31 cellular contexts compared by ENCODE assay signal in genomic region chr16:73027655-73028220, GRCh38. TPM values are rescaled to one million over a fixed set of nuclear protein-coding genes. Genes with fewer than 3 reads are reported as not detected.
DNase-seq lines count a peak whose midpoint lies in the region; ATAC-seq and TF ChIP-seq lines count a peak whose summit lies in the region.
"Had no signal": no experiment of that assay in that cellular context is flagged by ENCODE, and none has a peak within 500 bp of the region (broad histone marks: within the 10 kb centered on the region; RNA-seq: fewer than 3 reads in every experiment).

No MANE protein-coding gene starts in this region.

- H3K36me3 ChIP-seq in hepatocyte (replicated peaks; ENCODE audit: insufficient read depth, low read depth) = no peaks in the 10 kb centered on the region
- H3K36me3 ChIP-seq in gastrocnemius medialis = no peaks in the 10 kb centered on the region
- H3K36me3 ChIP-seq in mucosa of descending colon (ENCODE audit: low read depth) = no peaks in the 10 kb centered on the region
- H3K36me3 ChIP-seq: BLaER1, neutrophil, prostate gland, stomach, thyroid gland had no signal

- TF ChIP-seq CTCF in hepatocyte (IDR thresholded peaks at IDR 0.05; ENCODE audit: poor library complexity) (no peak), nephron progenitor cell (IDR thresholded peaks at IDR 0.05) (no peak), gastrocnemius medialis (IDR thresholded peaks at IDR 0.05 in 4 of 5, conservative IDR thresholded peaks at IDR 0.05 in 1 of 5) (no peak), mucosa of descending colon (IDR thresholded peaks at IDR 0.05) (no peak)
- no peak for TF ChIP-seq CTCF in activated CD8-positive, alpha-beta T cell treated with anti-CD3 and anti-CD28 coated beads for 36 hours (IDR thresholded peaks at IDR 0.05)

- H3K9me3 ChIP-seq in hepatocyte (ENCODE audit: low read depth) (no peaks in the 10 kb centered on the region), gastrocnemius medialis (no peaks in the 10 kb centered on the region), mucosa of descending colon (no peaks in the 10 kb centered on the region)
- H3K9me3 ChIP-seq: BLaER1, esophagus muscularis mucosa, neutrophil, prostate gland, stomach, thyroid gland had no signal

- no peaks in the 10 kb centered on the region for H3K9me3 Mint-ChIP-seq in nephron progenitor cell
- no peaks in the 10 kb centered on the region for H3K9me3 Mint-ChIP-seq in activated CD8-positive, alpha-beta T cell treated with anti-CD3 and anti-CD28 coated beads for 36 hours
- H3K9me3 Mint-ChIP-seq: activated B cell treated with CpG ODN at 0.5 μM for 24 hours; activated naive CD8-positive, alpha-beta T cell treated with anti-CD3 and anti-CD28 coated beads, Interleukin-2, amount 50 U/mL, for 24 hours; central memory CD8-positive, alpha-beta T cell; T-helper 1 cell treated with Interleukin-12 subunit alpha and Interleukin-12 subunit beta and Interleukin-4 antibody, amounts not matched to agents 30 μg/mL and 1 μg/mL, for 36 hours had no signal

- H3K4me3 Mint-ChIP-seq in nephron progenitor cell = peak overlapping the region; percentile 70
- no peak overlapping the region for H3K4me3 Mint-ChIP-seq in activated CD8-positive, alpha-beta T cell treated with anti-CD3 and anti-CD28 coated beads for 36 hours
- H3K4me3 Mint-ChIP-seq: activated B cell treated with CpG ODN at 0.5 μM for 24 hours; activated naive CD8-positive, alpha-beta T cell treated with anti-CD3 and anti-CD28 coated beads, Interleukin-2, amount 50 U/mL, for 24 hours; central memory CD8-positive, alpha-beta T cell; T-helper 1 cell treated with Interleukin-12 subunit alpha and Interleukin-12 subunit beta and Interleukin-4 antibody, amounts not matched to agents 30 μg/mL and 1 μg/mL, for 36 hours had no signal

- in situ Hi-C loops in gastrocnemius medialis (cut with MboI; ENCODE audit: low sequenced_read_pairs in 4 of 4) = no loop called here

- peak overlapping the region; percentile 57 for H3K4me2 ChIP-seq in hepatocyte
- H3K4me2 ChIP-seq: BLaER1, PC-9 had no signal

- peaks cover 95% of the 10 kb centered on the region for H3K4me1 Mint-ChIP-seq in nephron progenitor cell
- no peaks in the 10 kb centered on the region for H3K4me1 Mint-ChIP-seq in activated CD8-positive, alpha-beta T cell treated with anti-CD3 and anti-CD28 coated beads for 36 hours (ENCODE audit: low read depth)
- H3K4me1 Mint-ChIP-seq: activated naive CD8-positive, alpha-beta T cell treated with anti-CD3 and anti-CD28 coated beads, Interleukin-2, amount 50 U/mL, for 24 hours; central memory CD8-positive, alpha-beta T cell had no signal

- H3K27me3 Mint-ChIP-seq in nephron progenitor cell (ENCODE audit: low read depth, poor library complexity) = peaks cover 12% of the 10 kb centered on the region
- no peaks in the 10 kb centered on the region for H3K27me3 Mint-ChIP-seq in activated CD8-positive, alpha-beta T cell treated with anti-CD3 and anti-CD28 coated beads for 36 hours
- H3K27me3 Mint-ChIP-seq: activated naive CD8-positive, alpha-beta T cell treated with anti-CD3 and anti-CD28 coated beads, Interleukin-2, amount 50 U/mL, for 24 hours had no signal

- H4K20me1 ChIP-seq in hepatocyte (ENCODE audit: insufficient read depth, poor library complexity, severe bottlenecking) = peaks cover 30% of the 10 kb centered on the region
- H4K20me1 ChIP-seq: BLaER1 had no signal

- no peak overlapping the region for H3K4me3 ChIP-seq in hepatocyte
- H3K4me3 ChIP-seq in gastrocnemius medialis = peak overlapping the region in 3 of 4 donors; percentile 0 to 24 (median 14)
- H3K4me3 ChIP-seq in mucosa of descending colon = no peak overlapping the region
- H3K4me3 ChIP-seq: BLaER1, esophagus muscularis mucosa, PC-9, prostate gland, skin epidermis, stomach, thyroid gland had no signal

- TF ChIP-seq POLR2A in gastrocnemius medialis (IDR thresholded peaks at IDR 0.05) = peak in 1 of 2 donors; percentile 3

- ATAC-seq in gastrocnemius medialis (no peak), mucosa of descending colon (no peak)
- ATAC-seq in activated CD8-positive, alpha-beta T cell treated with anti-CD3 and anti-CD28 coated beads for 36 hours = no peak
- ATAC-seq: activated naive CD8-positive, alpha-beta T cell treated with anti-CD3 and anti-CD28 coated beads, Interleukin-2, amount 50 U/mL, for 24 hours; Right ventricle myocardium inferior; SK-N-SH treated with all-trans-retinoic acid at 6 μM for 48 hours had no signal

- DNase-seq in HuH-7.5 (ENCODE audit: low spot score) (peak; percentile 59), hepatocyte (ENCODE audit: low spot score) (peak; percentile 12), nephron progenitor cell (no peak), gastrocnemius medialis (no peak), AML-193 (lab: John Stamatoyannopoulos, UW) (no peak), NCI-H82 treated with DMSO at 0.1 percent for 48 hours (lab: John Stamatoyannopoulos, UW; ENCODE audit: unreplicated experiment) (no peak), mucosa of descending colon (no peak)
- DNase-seq in activated CD8-positive, alpha-beta T cell treated with anti-CD3 and anti-CD28 coated beads for 36 hours = no peak
- DNase-seq: activated B cell treated with CpG ODN at 0.5 μM for 24 hours; activated CD4-positive, alpha-beta T cell treated with anti-CD3 and anti-CD28 coated beads, Interleukin-2, amount 50 U/mL, for 4 hours; activated naive CD4-positive, alpha-beta T cell; activated naive CD8-positive, alpha-beta T cell treated with anti-CD3 and anti-CD28 coated beads, Interleukin-2, amount 50 U/mL, for 24 hours; activated T-cell treated with anti-CD3 and anti-CD28 coated beads, Interleukin-2, amount 50 U/mL, for 48 hours; foreskin melanocyte; H7; Karpas-422; NCI-H1417 treated with DMSO at 0.1 percent for 48 hours; NCI-H2081; NCI-H526 treated with DMSO at 0.1 percent for 48 hours; PC-9; stomach; thyroid gland had no signal

- intact Hi-C loops in gastrocnemius medialis (cut with DNase I; ENCODE audit: low total_unique reads) (loop anchor here (2.0 kb wide), 1 partner anchor 37 kb away; no protein-coding TSS in a partner anchor), mucosa of descending colon (cut with DNase I, micrococcal nuclease) (no loop called here)
- intact Hi-C loops in activated CD8-positive, alpha-beta T cell treated with anti-CD3 and anti-CD28 coated beads for 36 hours (cut with micrococcal nuclease) = no loop called here

- CTCF ChIA-PET in activated CD8-positive, alpha-beta T cell treated with anti-CD3 and anti-CD28 coated beads for 36 hours (lab: Charles Lee) = no interaction called here

- WGBS in hepatocyte (ENCODE audit: low lambda C conversion rate, missing lambda C conversion rate) = 51% methylated on average over 11 of the region's 11 CpGs

- no peaks in the 10 kb centered on the region for H3K27me3 ChIP-seq in hepatocyte
- H3K27me3 ChIP-seq in gastrocnemius medialis = no peaks in the 10 kb centered on the region
- H3K27me3 ChIP-seq: esophagus muscularis mucosa, stomach, thyroid gland had no signal

- peak overlapping the region; percentile 97 for H3K27ac Mint-ChIP-seq in nephron progenitor cell
- no peak overlapping the region for H3K27ac Mint-ChIP-seq in activated CD8-positive, alpha-beta T cell treated with anti-CD3 and anti-CD28 coated beads for 36 hours
- H3K27ac Mint-ChIP-seq: activated B cell treated with CpG ODN at 0.5 μM for 24 hours; activated naive CD8-positive, alpha-beta T cell treated with anti-CD3 and anti-CD28 coated beads, Interleukin-2, amount 50 U/mL, for 24 hours; T-helper 1 cell treated with Interleukin-12 subunit alpha and Interleukin-12 subunit beta and Interleukin-4 antibody, amounts not matched to agents 30 μg/mL and 1 μg/mL, for 36 hours had no signal

- no peak overlapping the region for H2AFZ ChIP-seq in hepatocyte
- H2AFZ ChIP-seq: PC-9 had no signal

- H3K27ac ChIP-seq in hepatocyte (peak overlapping the region; percentile 13), gastrocnemius medialis (peak overlapping the region; percentile 78 to 89 (median 82))
- H3K27ac ChIP-seq: BLaER1, esophagus muscularis mucosa, neutrophil, PC-9, skin epidermis had no signal

- POLR2A ChIA-PET in activated CD8-positive, alpha-beta T cell treated with anti-CD3 and anti-CD28 coated beads for 36 hours (lab: Charles Lee) = interaction anchor here (0.6 kb wide), 1 partner anchor 104 kb away, joined by 3 read pairs; no protein-coding TSS in a partner anchor

- no peaks in the 10 kb centered on the region for H3K9me2 ChIP-seq in hepatocyte (replicated peaks; ENCODE audit: insufficient read depth)

- no peaks in the 10 kb centered on the region for H3K36me3 Mint-ChIP-seq in nephron progenitor cell (ENCODE audit: low read depth)
- H3K36me3 Mint-ChIP-seq in activated CD8-positive, alpha-beta T cell treated with anti-CD3 and anti-CD28 coated beads for 36 hours (ENCODE audit: low read depth) = no peaks in the 10 kb centered on the region

- peaks cover 99% of the 10 kb centered on the region for H3K79me2 ChIP-seq in hepatocyte

- H3K4me1 ChIP-seq in hepatocyte (ENCODE audit: insufficient read depth) (peaks cover 54% of the 10 kb centered on the region), gastrocnemius medialis (peaks cover 62 to 94% of the 10 kb centered on the region in 2 donors), mucosa of descending colon (ENCODE audit: low read depth) (peaks cover 4% of the 10 kb centered on the region)

RNA-seq across cellular contexts. Expression of gene ZFHX3, which starts 20.2 kb away (rescaled TPM):
- total RNA-seq in hepatocyte (11.5 and 11.6 TPM in 2 replicates), gastrocnemius medialis (10 to 100 TPM; 14.0 to 28.5 (median 27.3) TPM), mucosa of descending colon (10 to 100 TPM; 13.8 to 36.0 (median 15.5) TPM)
- polyA plus RNA-seq in hepatocyte = 6.4 and 10.9 TPM in 2 replicates
- total RNA-seq in activated CD8-positive, alpha-beta T cell treated with anti-CD3 and anti-CD28 coated beads for 36 hours = under 1 TPM; 0.16 to 0.25 TPM

Comparison
In these comparisons a context has a peak if more than half of its experiments do, and no peak if none do; other contexts are left out.
1. DNase-seq: peak in HuH-7.5 (single experiment) and hepatocyte (single experiment); none in nephron progenitor cell (single experiment), gastrocnemius medialis (0 of 2), AML-193 (0 of 2), NCI-H82 treated with DMSO at 0.1 percent for 48 hours (single experiment), activated CD8-positive, alpha-beta T cell treated with anti-CD3 and anti-CD28 coated beads for 36 hours (single experiment) and mucosa of descending colon (0 of 3).
2. H3K4me3 ChIP-seq: peak in gastrocnemius medialis (3 of 4); none in hepatocyte (single experiment) and mucosa of descending colon (single experiment).